In the genomic region with DNA sequence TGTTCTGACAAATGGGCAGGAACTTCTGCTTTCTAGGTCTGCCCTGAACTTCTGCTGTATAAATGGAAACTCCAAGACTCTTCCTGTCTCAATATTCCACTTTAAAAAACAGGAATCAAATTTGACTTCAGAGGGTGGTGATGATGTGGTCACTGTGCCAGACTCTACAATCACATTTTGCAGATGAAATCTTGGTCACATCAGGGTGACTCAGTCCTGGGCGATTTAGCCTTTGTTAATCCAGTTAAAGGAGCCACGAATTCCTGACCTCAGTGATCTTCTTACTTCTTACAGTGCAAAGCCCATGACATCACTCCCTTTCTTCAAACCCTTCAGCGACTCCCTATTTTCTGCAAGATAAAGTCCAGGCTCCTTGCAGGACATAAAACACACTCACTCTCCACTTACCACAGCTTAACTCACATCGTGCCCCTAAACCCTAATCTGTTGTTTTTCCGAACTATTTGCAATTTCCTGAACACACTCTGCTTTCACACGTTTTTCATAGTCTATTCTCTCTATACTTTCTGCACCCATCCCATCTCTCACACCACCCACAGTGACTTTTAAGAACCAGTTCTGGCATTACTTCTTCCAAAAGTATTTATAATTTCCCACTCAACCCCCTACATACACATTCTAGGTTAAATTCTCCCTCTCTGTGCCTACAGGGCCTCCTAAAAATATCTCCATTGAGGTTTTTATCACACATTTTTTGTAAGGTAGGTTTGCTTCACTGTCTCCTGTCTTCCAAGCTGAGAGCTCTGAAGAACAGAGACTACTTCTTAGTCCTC, we compare ENCODE assay signal across 9 cellular contexts. TPM values are rescaled to one million over a fixed set of nuclear protein-coding genes. Genes with fewer than 3 reads are reported as not detected.
DNase-seq lines count a peak whose midpoint lies in the region; ATAC-seq and TF ChIP-seq lines count a peak whose summit lies in the region.
"Had no signal": no experiment of that assay in that cellular context is flagged by ENCODE, and none has a peak within 500 bp of the region (broad histone marks: within the 10 kb centered on the region; RNA-seq: fewer than 3 reads in every experiment).

No MANE protein-coding gene starts in this region.

- POLR2A ChIA-PET in CD4-positive, alpha-beta memory T cell (lab: Charles Lee; ENCODE audit: partially characterized antibody), result no interaction called here

- H3K9me3 ChIP-seq in HAP-1 (no peaks in the 10 kb centered on the region), adipocyte (ENCODE audit: control insufficient read depth, low read length) (no peaks in the 10 kb centered on the region), left ventricle myocardium inferior (replicated peaks) (no peaks in the 10 kb centered on the region)
- no peaks in the 10 kb centered on the region for H3K9me3 ChIP-seq in CD4-positive, alpha-beta memory T cell (ENCODE audit: control insufficient read depth in 1 of 2, low read length in 2 of 2)

- peak overlapping the region; percentile 1 for H3K9ac ChIP-seq in adipocyte (ENCODE audit: low read length)

- peaks cover 0 to 2% of the 10 kb centered on the region in 2 donors for H3K27me3 Mint-ChIP-seq in CD4-positive, alpha-beta memory T cell

- H3K36me3 Mint-ChIP-seq in CD4-positive, alpha-beta memory T cell, result no peaks in the 10 kb centered on the region
- H3K36me3 Mint-ChIP-seq: activated CD8-positive, alpha-beta memory T cell treated with anti-CD3 and anti-CD28 coated beads, Interleukin-2, amount 10 ng/mL, durations not matched to agents 7 days and 5 days had no signal

- H3K4me3 Mint-ChIP-seq in CD4-positive, alpha-beta memory T cell, result no peak overlapping the region
- H3K4me3 Mint-ChIP-seq: activated CD8-positive, alpha-beta memory T cell treated with anti-CD3 and anti-CD28 coated beads, Interleukin-2, amount 10 ng/mL, durations not matched to agents 7 days and 5 days had no signal

- H3K27me3 ChIP-seq in HAP-1 (ENCODE audit: low read depth) (no peaks in the 10 kb centered on the region), adipocyte (replicated peaks; ENCODE audit: control insufficient read depth, insufficient read depth, low read length) (no peaks in the 10 kb centered on the region), left ventricle myocardium inferior (ENCODE audit: low read depth) (no peaks in the 10 kb centered on the region)
- no peaks in the 10 kb centered on the region for H3K27me3 ChIP-seq in CD4-positive, alpha-beta memory T cell (ENCODE audit: insufficient read depth, low read length)

- H3K27ac Mint-ChIP-seq in CD4-positive, alpha-beta memory T cell, result no peak overlapping the region
- H3K27ac Mint-ChIP-seq: activated CD8-positive, alpha-beta memory T cell treated with anti-CD3 and anti-CD28 coated beads, Interleukin-2, amount 10 ng/mL, durations not matched to agents 7 days and 5 days had no signal

- ATAC-seq in GM18867 (IDR thresholded peaks at IDR 0.05; ENCODE audit: unreplicated experiment) (no peak), HG03280 (IDR thresholded peaks at IDR 0.05; ENCODE audit: unreplicated experiment) (no peak)
- ATAC-seq: activated CD8-positive, alpha-beta memory T cell treated with anti-CD3 and anti-CD28 coated beads, Interleukin-2, amount 10 ng/mL, durations not matched to agents 7 days and 5 days had no signal

- peaks cover 0 to 4% (median 0%) of the 10 kb centered on the region in 8 donors for H3K9me3 Mint-ChIP-seq in CD4-positive, alpha-beta memory T cell

- no peak for TF ChIP-seq CTCF in left ventricle myocardium inferior (IDR thresholded peaks at IDR 0.05; ENCODE audit: borderline replicate concordance)

- intact Hi-C loops in left ventricle myocardium inferior (cut with micrococcal nuclease), result no loop called here
- intact Hi-C loops in CD4-positive, alpha-beta memory T cell (cut with micrococcal nuclease), result no loop called here

- H3K36me3 ChIP-seq in HAP-1 (replicated peaks), result no peaks in the 10 kb centered on the region; the same call in 1 of the 2 replicates
- no peaks in the 10 kb centered on the region for H3K36me3 ChIP-seq in adipocyte (ENCODE audit: control insufficient read depth, insufficient read depth, low read length, severe bottlenecking)
- no peaks in the 10 kb centered on the region for H3K36me3 ChIP-seq in left ventricle myocardium inferior
- no peaks in the 10 kb centered on the region for H3K36me3 ChIP-seq in CD4-positive, alpha-beta memory T cell (ENCODE audit: insufficient read depth, low read length)

- DNase-seq in HAP-1 (ENCODE audit: low spot score in 2 of 2) (peak; percentile 51 to 72), adipocyte (ENCODE audit: low read depth) (peak; percentile 71), left ventricle myocardium inferior (no peak), skeletal muscle cell (ENCODE audit: low read depth) (peak; percentile 66)
- no peak for DNase-seq in stimulated activated CD4-positive, alpha-beta T cell treated with anti-CD3 and anti-CD28 coated beads, Interleukin-4, amount 100 ng/mL, for 24 hours
- no peak for DNase-seq in CD4-positive, alpha-beta memory T cell
- DNase-seq: activated CD8-positive, alpha-beta memory T cell treated with anti-CD3 and anti-CD28 coated beads, Interleukin-2, amount 10 ng/mL, durations not matched to agents 7 days and 5 days had no signal

- in situ Hi-C loops in HAP-1 (cut with MboI; ENCODE audit: low sequenced_read_pairs), result loop anchor here (5.0 kb wide), 1 partner anchor 154 kb away; no protein-coding TSS in a partner anchor

- no peaks in the 10 kb centered on the region for H3K4me1 Mint-ChIP-seq in CD4-positive, alpha-beta memory T cell
- H3K4me1 Mint-ChIP-seq: activated CD8-positive, alpha-beta memory T cell treated with anti-CD3 and anti-CD28 coated beads, Interleukin-2, amount 10 ng/mL, durations not matched to agents 7 days and 5 days had no signal

- CTCF ChIA-PET in CD4-positive, alpha-beta memory T cell (lab: Charles Lee; ENCODE audit: partially characterized antibody), result no interaction called here

- peaks cover 92% of the 10 kb centered on the region for H3K4me1 ChIP-seq in HAP-1
- H3K4me1 ChIP-seq in adipocyte (ENCODE audit: control insufficient read depth, insufficient read depth, low read length), result peaks cover 59% of the 10 kb centered on the region
- H3K4me1 ChIP-seq in left ventricle myocardium inferior, result peaks cover 99% of the 10 kb centered on the region
- H3K4me1 ChIP-seq in CD4-positive, alpha-beta memory T cell (ENCODE audit: insufficient read depth, low read length), result no peaks in the 10 kb centered on the region

- no peak overlapping the region for H3K4me3 ChIP-seq in HAP-1
- peak overlapping the region; percentile 28 for H3K4me3 ChIP-seq in adipocyte (ENCODE audit: low read length)
- H3K4me3 ChIP-seq in left ventricle myocardium inferior, result peak overlapping the region; percentile 34
- H3K4me3 ChIP-seq in skeletal muscle cell (ENCODE audit: low read depth, low read length), result no peak overlapping the region
- H3K4me3 ChIP-seq in CD4-positive, alpha-beta memory T cell (ENCODE audit: low read length in 2 of 2), result no peak overlapping the region

- peak overlapping the region; percentile 93 for H3K27ac ChIP-seq in left ventricle myocardium inferior (replicated peaks)
- H3K27ac ChIP-seq in CD4-positive, alpha-beta memory T cell (ENCODE audit: low read depth, low read length), result no peak overlapping the region

RNA-seq across cellular contexts. Expression of a gene that starts 11.1 kb away (rescaled TPM):
- total RNA-seq in left ventricle myocardium inferior, result 61.9 TPM
- total RNA-seq in CD4-positive, alpha-beta memory T cell, result under 1 TPM; 0.58 to 0.70 TPM
- polyA plus RNA-seq in CD4-positive, alpha-beta memory T cell, result not detected
- total RNA-seq: activated CD8-positive, alpha-beta memory T cell treated with anti-CD3 and anti-CD28 coated beads, Interleukin-2, amount 10 ng/mL, durations not matched to agents 7 days and 5 days had no signal

RNA-seq across cellular contexts. Expression of a gene that starts 48.5 kb away (rescaled TPM):
- 11.4 TPM for total RNA-seq in left ventricle myocardium inferior
- under 1 TPM in 1 of 2 experiments, not detected in 1; 0.61 TPM for total RNA-seq in CD4-positive, alpha-beta memory T cell
- not detected for polyA plus RNA-seq in CD4-positive, alpha-beta memory T cell
- total RNA-seq: activated CD8-positive, alpha-beta memory T cell treated with anti-CD3 and anti-CD28 coated beads, Interleukin-2, amount 10 ng/mL, durations not matched to agents 7 days and 5 days had no signal

Comparison
In these comparisons a context has a peak if more than half of its experiments do, and no peak if none do; other contexts are left out.
1. DNase-seq: peak in HAP-1 (2 of 2), adipocyte (single experiment) and skeletal muscle cell (single experiment); none in left ventricle myocardium inferior (single experiment), stimulated activated CD4-positive, alpha-beta T cell treated with anti-CD3 and anti-CD28 coated beads, Interleukin-4, amount 100 ng/mL, for 24 hours (single experiment) and CD4-positive, alpha-beta memory T cell (0 of 5).
2. H3K4me3 ChIP-seq: peak in adipocyte (single experiment) and left ventricle myocardium inferior (single experiment); none in HAP-1 (single experiment), skeletal muscle cell (single experiment) and CD4-positive, alpha-beta memory T cell (0 of 2).
3. RNA of a gene that starts 11.1 kb away (total RNA-seq): 61.9 TPM in left ventricle myocardium inferior (single experiment); 0.58 to 0.70 TPM in CD4-positive, alpha-beta memory T cell; every median in the first group is over 10 times any median in the second.